In the genomic region with DNA sequence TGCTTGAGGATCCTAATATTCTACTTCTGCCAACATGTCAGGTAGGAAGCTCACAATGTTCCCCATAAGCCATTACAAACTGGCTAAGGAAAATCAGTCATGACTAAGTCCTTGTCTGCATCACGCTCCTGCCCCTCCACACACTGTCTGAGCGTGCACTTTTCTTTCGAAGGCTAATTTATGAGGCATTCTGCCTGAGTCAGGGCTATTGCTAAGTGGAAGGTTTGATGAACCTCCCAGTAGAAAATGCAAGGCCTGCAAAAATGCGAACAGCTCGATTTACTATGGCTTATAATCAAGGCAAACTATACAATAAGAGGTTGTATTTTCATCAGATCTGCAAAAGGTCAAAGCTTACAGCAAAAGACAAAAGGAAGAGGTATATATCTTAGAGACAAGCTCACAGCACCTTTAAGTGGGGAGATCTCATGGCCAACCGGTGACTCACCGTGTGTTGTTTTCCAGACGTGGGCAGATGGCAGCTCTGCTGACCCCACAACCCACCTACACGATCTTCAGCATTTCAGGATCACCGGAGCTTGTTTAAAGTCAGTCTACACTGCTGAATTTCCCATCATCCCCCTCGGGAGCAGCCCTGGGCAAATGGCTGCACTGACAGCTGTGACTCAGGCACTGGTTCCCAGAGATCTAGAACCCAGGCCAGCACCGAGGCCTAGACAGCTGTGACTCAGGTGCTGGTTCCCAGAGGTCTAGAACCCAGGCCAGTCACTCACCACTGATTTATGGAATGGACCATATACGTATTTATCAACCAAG, we compare ENCODE assay signal across 1 cellular context.
TF ChIP-seq lines count a peak whose summit lies in the region.

No MANE protein-coding gene starts in this region.

TF ChIP-seq in SK-N-SH, 30 proteins besides CTCF, POLR2A, EP300 and RAD21 (continued from another document):
- TF ChIP-seq, protein P1, sequence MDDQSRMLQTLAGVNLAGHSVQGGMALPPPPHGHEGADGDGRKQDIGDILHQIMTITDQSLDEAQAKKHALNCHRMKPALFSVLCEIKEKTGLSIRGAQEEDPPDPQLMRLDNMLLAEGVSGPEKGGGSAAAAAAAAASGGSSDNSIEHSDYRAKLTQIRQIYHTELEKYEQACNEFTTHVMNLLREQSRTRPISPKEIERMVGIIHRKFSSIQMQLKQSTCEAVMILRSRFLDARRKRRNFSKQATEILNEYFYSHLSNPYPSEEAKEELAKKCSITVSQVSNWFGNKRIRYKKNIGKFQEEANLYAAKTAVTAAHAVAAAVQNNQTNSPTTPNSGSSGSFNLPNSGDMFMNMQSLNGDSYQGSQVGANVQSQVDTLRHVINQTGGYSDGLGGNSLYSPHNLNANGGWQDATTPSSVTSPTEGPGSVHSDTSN (IDR thresholded peaks at IDR 0.05) = peak; percentile 30; the same call in 1 of the 2 replicates
- TF ChIP-seq SMC3 (IDR thresholded peaks at IDR 0.05; ENCODE audit: low read depth, low read length) (no peak), FOXJ3 (CRISPR knock-in tag; IDR thresholded peaks at IDR 0.05) (no peak), TEAD4 (IDR thresholded peaks at IDR 0.05; ENCODE audit: borderline replicate concordance, insufficient read depth) (no peak), ELF1 (IDR thresholded peaks at IDR 0.05) (no peak), CHD2 (IDR thresholded peaks at IDR 0.05; ENCODE audit: low read length, partially characterized antibody) (no peak)
- TF ChIP-seq, protein P2, sequence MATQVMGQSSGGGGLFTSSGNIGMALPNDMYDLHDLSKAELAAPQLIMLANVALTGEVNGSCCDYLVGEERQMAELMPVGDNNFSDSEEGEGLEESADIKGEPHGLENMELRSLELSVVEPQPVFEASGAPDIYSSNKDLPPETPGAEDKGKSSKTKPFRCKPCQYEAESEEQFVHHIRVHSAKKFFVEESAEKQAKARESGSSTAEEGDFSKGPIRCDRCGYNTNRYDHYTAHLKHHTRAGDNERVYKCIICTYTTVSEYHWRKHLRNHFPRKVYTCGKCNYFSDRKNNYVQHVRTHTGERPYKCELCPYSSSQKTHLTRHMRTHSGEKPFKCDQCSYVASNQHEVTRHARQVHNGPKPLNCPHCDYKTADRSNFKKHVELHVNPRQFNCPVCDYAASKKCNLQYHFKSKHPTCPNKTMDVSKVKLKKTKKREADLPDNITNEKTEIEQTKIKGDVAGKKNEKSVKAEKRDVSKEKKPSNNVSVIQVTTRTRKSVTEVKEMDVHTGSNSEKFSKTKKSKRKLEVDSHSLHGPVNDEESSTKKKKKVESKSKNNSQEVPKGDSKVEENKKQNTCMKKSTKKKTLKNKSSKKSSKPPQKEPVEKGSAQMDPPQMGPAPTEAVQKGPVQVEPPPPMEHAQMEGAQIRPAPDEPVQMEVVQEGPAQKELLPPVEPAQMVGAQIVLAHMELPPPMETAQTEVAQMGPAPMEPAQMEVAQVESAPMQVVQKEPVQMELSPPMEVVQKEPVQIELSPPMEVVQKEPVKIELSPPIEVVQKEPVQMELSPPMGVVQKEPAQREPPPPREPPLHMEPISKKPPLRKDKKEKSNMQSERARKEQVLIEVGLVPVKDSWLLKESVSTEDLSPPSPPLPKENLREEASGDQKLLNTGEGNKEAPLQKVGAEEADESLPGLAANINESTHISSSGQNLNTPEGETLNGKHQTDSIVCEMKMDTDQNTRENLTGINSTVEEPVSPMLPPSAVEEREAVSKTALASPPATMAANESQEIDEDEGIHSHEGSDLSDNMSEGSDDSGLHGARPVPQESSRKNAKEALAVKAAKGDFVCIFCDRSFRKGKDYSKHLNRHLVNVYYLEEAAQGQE (IDR thresholded peaks at IDR 0.05; ENCODE audit: low read depth, low read length) = no peak
- TF ChIP-seq, protein P3, sequence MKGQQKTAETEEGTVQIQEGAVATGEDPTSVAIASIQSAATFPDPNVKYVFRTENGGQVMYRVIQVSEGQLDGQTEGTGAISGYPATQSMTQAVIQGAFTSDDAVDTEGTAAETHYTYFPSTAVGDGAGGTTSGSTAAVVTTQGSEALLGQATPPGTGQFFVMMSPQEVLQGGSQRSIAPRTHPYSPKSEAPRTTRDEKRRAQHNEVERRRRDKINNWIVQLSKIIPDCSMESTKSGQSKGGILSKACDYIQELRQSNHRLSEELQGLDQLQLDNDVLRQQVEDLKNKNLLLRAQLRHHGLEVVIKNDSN (IDR thresholded peaks at IDR 0.05; ENCODE audit: borderline replicate concordance, low read depth) = no peak
